In genomic region chr5:37991903-37992299, GRCh38 we compare ENCODE assay signal across 1 cellular context.
TF ChIP-seq lines count a peak whose summit lies in the region.

No MANE protein-coding gene starts in this region.

TF ChIP-seq in GM23338, 12 proteins besides CTCF, POLR2A, EP300 and RAD21 (continued from another document):
- TF ChIP-seq REST (IDR thresholded peaks at IDR 0.05; ENCODE audit: unreplicated experiment) (no peak), STAT1 (IDR thresholded peaks at IDR 0.05; ENCODE audit: unreplicated experiment) (no peak), ZNF331 (CRISPR knock-in tag; IDR thresholded peaks at IDR 0.05; ENCODE audit: low read depth) (no peak), EZH2 (IDR thresholded peaks at IDR 0.05; ENCODE audit: low read depth, unreplicated experiment) (no peak), ZNF114 (CRISPR knock-in tag; IDR thresholded peaks at IDR 0.05) (no peak), JUNB (IDR thresholded peaks at IDR 0.05; ENCODE audit: unreplicated experiment) (no peak), ETS1 (IDR thresholded peaks at IDR 0.05) (no peak)
